ENCODE assay signal across 9 cellular contexts in genomic region chr3:27360113-27361078, GRCh38.
DNase-seq lines count a peak whose midpoint lies in the region; ATAC-seq and TF ChIP-seq lines count a peak whose summit lies in the region.
"Had no signal": no experiment of that assay in that cellular context is flagged by ENCODE, and none has a peak within 500 bp of the region (broad histone marks: within the 10 kb centered on the region; RNA-seq: fewer than 3 reads in every experiment).

No MANE protein-coding gene starts in this region.

- TF ChIP-seq CTCF in GM13976 (IDR thresholded peaks at IDR 0.05; ENCODE audit: borderline replicate concordance, control extremely low read depth, extremely low read depth, insufficient read depth, missing control alignments): no peak

- in situ Hi-C loops in GM13976 (cut with MboI; ENCODE audit: low sequenced_read_pairs, unreplicated experiment): no loop called here

- peak; percentile 43 for ATAC-seq in GM18858 (IDR thresholded peaks at IDR 0.05; ENCODE audit: unreplicated experiment)
- peak; percentile 34 for ATAC-seq in HG03045 (IDR thresholded peaks at IDR 0.05; ENCODE audit: unreplicated experiment)
- no peak for ATAC-seq in stimulated activated naive CD8-positive, alpha-beta T cell treated with anti-CD3 and anti-CD28 coated beads, Interleukin-15, Interleukin-2, amounts not matched to agents 100 U/mL and 50 U/mL, for 24 hours
- ATAC-seq in HG03039 (IDR thresholded peaks at IDR 0.05; ENCODE audit: unreplicated experiment): no peak

- DNase-seq in NCI-H69 (lab: John Stamatoyannopoulos, UW): peak; percentile 96
- DNase-seq in kidney glomerular epithelial cell (lab: John Stamatoyannopoulos, UW): peak; percentile 82
- no peak for DNase-seq in stimulated activated CD4-positive, alpha-beta T cell treated with anti-CD3 and anti-CD28 coated beads, Interleukin-4, amount 100 ng/mL, for 1 hour
- no peak for DNase-seq in stimulated activated naive CD8-positive, alpha-beta T cell treated with anti-CD3 and anti-CD28 coated beads, Interleukin-15, Interleukin-2, amounts not matched to agents 100 U/mL and 50 U/mL, for 24 hours
- no peak for DNase-seq in GM13976 (ENCODE audit: low spot score)
- DNase-seq: lower lobe of right lung had no signal

Comparison
In these comparisons a context has a peak if more than half of its experiments do, and no peak if none do; other contexts are left out.
1. ATAC-seq: peak in GM18858 (single experiment) and HG03045 (single experiment); none in stimulated activated naive CD8-positive, alpha-beta T cell treated with anti-CD3 and anti-CD28 coated beads, Interleukin-15, Interleukin-2, amounts not matched to agents 100 U/mL and 50 U/mL, for 24 hours (single experiment) and HG03039 (single experiment).
2. DNase-seq: peak in NCI-H69 (single experiment) and kidney glomerular epithelial cell (single experiment); none in stimulated activated CD4-positive, alpha-beta T cell treated with anti-CD3 and anti-CD28 coated beads, Interleukin-4, amount 100 ng/mL, for 1 hour (single experiment), stimulated activated naive CD8-positive, alpha-beta T cell treated with anti-CD3 and anti-CD28 coated beads, Interleukin-15, Interleukin-2, amounts not matched to agents 100 U/mL and 50 U/mL, for 24 hours (single experiment) and GM13976 (single experiment).